23 cellular contexts compared by ENCODE assay signal in genomic region chr7:4645241-4645640, GRCh38.
"Had no signal": no experiment of that assay in that cellular context is flagged by ENCODE, and none has a peak within 500 bp of the region (broad histone marks: within the 10 kb centered on the region; RNA-seq: fewer than 3 reads in every experiment).

No MANE protein-coding gene starts in this region.

- DNase-seq: activated CD4-positive, alpha-beta memory T cell treated with anti-CD3 and anti-CD28 coated beads for 36 hours; activated CD4-positive, alpha-beta T cell treated with anti-CD3 and anti-CD28 coated beads, Interleukin-2, amount 10 ng/mL, durations not matched to agents 7 days and 5 days; activated CD4-positive, CD25-positive, alpha-beta regulatory T cell; activated CD8-positive, alpha-beta memory T cell treated with anti-CD3 and anti-CD28 coated beads for 24 hours; activated effector memory CD4-positive, alpha-beta T cell treated with anti-CD3 and anti-CD28 coated beads, Interleukin-2, amount 50 U/mL, for 16 hours; activated naive CD4-positive, alpha-beta T cell treated with Interleukin-2 at 50 U/mL for 16 hours; activated naive CD8-positive, alpha-beta T cell treated with anti-CD3 and anti-CD28 coated beads, Interleukin-2, amount 50 U/mL, for 24 hours; activated T-cell treated with anti-CD3 and anti-CD28 coated beads, Interleukin-2, amount 50 U/mL, for 4 hours; amniotic stem cell; body of pancreas; central memory CD4-positive, alpha-beta T cell; Kasumi-1; NCI-H1105 treated with DMSO at 0.1 percent for 48 hours; NCI-H1930; NCI-H2171; NCI-H2227 treated with DMSO at 0.1 percent for 48 hours; NCI-H446 treated with DMSO at 0.1 percent for 48 hours; NCI-H526; NCI-H82; SK-N-SH; T-helper 1 cell had no signal

- H3K9me3 ChIP-seq: body of pancreas, SK-N-SH had no signal

- H3K4me3 ChIP-seq: body of pancreas had no signal

- H3K27ac ChIP-seq: body of pancreas, VCaP had no signal

- ATAC-seq: activated naive CD4-positive, alpha-beta T cell treated with anti-CD3 and anti-CD28 coated beads, Interleukin-2, amount 50 U/mL, for 72 hours; activated naive CD8-positive, alpha-beta T cell treated with anti-CD3 and anti-CD28 coated beads, Interleukin-2, amount 50 U/mL, for 24 hours; activated T-cell treated with anti-CD3 and anti-CD28 coated beads, Interleukin-2, amount 50 U/mL, for 4 hours; body of pancreas had no signal

- H3K4me2 ChIP-seq: SK-N-SH had no signal

- H3K27me3 ChIP-seq: body of pancreas had no signal

- H3K9me2 ChIP-seq: SK-N-SH had no signal
